ENCODE assay signal across 1 cellular context in the genomic region with DNA sequence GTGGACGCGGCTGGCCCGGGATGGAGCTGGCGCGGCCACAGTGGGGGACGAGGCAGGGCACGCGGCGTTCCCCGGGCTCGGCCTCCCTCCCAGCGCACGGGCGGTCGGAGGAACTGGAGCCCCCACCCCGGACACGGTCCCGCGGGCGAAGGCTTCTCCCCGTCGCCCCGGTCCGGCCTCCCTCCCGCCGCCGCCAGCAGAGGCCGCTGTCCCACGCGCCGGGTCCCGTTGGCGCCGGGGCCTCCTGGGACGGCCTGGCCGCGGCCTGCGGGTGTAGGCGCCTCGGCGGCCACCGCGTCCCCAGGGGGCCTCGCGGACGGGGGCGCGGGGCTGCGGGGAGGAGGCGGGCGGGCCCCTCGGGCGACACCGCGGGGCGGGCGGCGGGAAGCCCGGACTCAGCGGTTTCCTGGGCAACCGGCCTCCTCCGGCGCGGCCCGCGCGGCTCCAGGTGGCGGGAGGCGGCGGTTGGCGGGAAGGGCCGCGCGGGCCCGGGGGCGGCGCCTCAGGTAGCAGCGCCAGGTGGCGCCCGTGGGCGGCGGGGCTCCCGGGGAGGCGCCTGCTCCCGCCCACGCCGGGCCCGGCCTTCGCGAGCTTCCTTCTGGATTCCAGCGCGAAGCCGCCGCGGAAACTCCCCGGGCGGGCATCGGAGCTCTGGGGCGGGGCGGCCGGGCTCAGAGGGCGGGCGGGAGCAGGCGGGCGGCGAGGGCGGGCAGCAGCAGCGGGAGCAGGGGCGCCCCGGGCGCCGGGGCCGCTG.
TF ChIP-seq lines count a peak whose summit lies in the region.

No MANE protein-coding gene starts in this region.

TF ChIP-seq in K562, 482 proteins besides CTCF, POLR2A, EP300 and RAD21 (continued from another document and continues in another):
- TF ChIP-seq, protein P1, sequence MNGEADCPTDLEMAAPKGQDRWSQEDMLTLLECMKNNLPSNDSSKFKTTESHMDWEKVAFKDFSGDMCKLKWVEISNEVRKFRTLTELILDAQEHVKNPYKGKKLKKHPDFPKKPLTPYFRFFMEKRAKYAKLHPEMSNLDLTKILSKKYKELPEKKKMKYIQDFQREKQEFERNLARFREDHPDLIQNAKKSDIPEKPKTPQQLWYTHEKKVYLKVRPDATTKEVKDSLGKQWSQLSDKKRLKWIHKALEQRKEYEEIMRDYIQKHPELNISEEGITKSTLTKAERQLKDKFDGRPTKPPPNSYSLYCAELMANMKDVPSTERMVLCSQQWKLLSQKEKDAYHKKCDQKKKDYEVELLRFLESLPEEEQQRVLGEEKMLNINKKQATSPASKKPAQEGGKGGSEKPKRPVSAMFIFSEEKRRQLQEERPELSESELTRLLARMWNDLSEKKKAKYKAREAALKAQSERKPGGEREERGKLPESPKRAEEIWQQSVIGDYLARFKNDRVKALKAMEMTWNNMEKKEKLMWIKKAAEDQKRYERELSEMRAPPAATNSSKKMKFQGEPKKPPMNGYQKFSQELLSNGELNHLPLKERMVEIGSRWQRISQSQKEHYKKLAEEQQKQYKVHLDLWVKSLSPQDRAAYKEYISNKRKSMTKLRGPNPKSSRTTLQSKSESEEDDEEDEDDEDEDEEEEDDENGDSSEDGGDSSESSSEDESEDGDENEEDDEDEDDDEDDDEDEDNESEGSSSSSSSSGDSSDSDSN (IDR thresholded peaks at IDR 0.05; ENCODE audit: borderline replicate concordance in 1 of 2, low read depth in 2 of 2, low read length in 2 of 2): peak in 1 of 2 experiments; percentile 81; a peak in 2 of 4 replicates
- TF ChIP-seq ZBTB7A (IDR thresholded peaks at IDR 0.05; ENCODE audit: borderline replicate concordance, control insufficient read depth, low read depth, low read length) (peak; percentile 83), MTA3 (IDR thresholded peaks at IDR 0.05; ENCODE audit: borderline replicate concordance) (0 out of 2 replicates have a peak, but pooled peaks have one; percentile 35), NR2C2 (CRISPR knock-in tag; IDR thresholded peaks at IDR 0.05) (no peak), NR2C2 (tag; IDR thresholded peaks at IDR 0.05) (peak; percentile 33; the same call in 1 of the 2 replicates), ILF3 (IDR thresholded peaks at IDR 0.05; ENCODE audit: borderline replicate concordance) (no peak), TAF1 (IDR thresholded peaks at IDR 0.05; ENCODE audit: control insufficient read depth, extremely low read depth, insufficient read depth, low read length, severe bottlenecking) (peak; percentile 11), SAFB (IDR thresholded peaks at IDR 0.05; ENCODE audit: borderline replicate concordance, low read depth, low read length) (peak; percentile 85), FUS (optimal IDR thresholded peaks at IDR 0.05; ENCODE audit: low read depth, low read length) (peak; percentile 43), BHLHE40 (IDR thresholded peaks at IDR 0.05; ENCODE audit: low read length) (no peak), YY1 (IDR thresholded peaks at IDR 0.05; ENCODE audit: borderline replicate concordance in 1 of 3, control insufficient read depth in 1 of 3, extremely low read depth in 1 of 3, insufficient read depth in 3 of 3, insufficient read length in 1 of 3, insufficient replicate concordance in 2 of 3, low read depth in 1 of 3, low read length in 2 of 3) (peak in 2 of 3 experiments; percentile 29 to 58), SMARCB1 (IDR thresholded peaks at IDR 0.05; ENCODE audit: insufficient read length, low read depth) (no peak), GATA2 (CRISPR knock-in tag; IDR thresholded peaks at IDR 0.05) (no peak)
- TF ChIP-seq, protein P2, sequence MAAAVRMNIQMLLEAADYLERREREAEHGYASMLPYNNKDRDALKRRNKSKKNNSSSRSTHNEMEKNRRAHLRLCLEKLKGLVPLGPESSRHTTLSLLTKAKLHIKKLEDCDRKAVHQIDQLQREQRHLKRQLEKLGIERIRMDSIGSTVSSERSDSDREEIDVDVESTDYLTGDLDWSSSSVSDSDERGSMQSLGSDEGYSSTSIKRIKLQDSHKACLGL (CRISPR knock-in tag; IDR thresholded peaks at IDR 0.05; ENCODE audit: borderline replicate concordance, poor library complexity, severe bottlenecking): no peak
- TF ChIP-seq, protein P3, sequence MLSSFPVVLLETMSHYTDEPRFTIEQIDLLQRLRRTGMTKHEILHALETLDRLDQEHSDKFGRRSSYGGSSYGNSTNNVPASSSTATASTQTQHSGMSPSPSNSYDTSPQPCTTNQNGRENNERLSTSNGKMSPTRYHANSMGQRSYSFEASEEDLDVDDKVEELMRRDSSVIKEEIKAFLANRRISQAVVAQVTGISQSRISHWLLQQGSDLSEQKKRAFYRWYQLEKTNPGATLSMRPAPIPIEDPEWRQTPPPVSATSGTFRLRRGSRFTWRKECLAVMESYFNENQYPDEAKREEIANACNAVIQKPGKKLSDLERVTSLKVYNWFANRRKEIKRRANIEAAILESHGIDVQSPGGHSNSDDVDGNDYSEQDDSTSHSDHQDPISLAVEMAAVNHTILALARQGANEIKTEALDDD (IDR thresholded peaks at IDR 0.05): no peak
- TF ChIP-seq, protein P4, sequence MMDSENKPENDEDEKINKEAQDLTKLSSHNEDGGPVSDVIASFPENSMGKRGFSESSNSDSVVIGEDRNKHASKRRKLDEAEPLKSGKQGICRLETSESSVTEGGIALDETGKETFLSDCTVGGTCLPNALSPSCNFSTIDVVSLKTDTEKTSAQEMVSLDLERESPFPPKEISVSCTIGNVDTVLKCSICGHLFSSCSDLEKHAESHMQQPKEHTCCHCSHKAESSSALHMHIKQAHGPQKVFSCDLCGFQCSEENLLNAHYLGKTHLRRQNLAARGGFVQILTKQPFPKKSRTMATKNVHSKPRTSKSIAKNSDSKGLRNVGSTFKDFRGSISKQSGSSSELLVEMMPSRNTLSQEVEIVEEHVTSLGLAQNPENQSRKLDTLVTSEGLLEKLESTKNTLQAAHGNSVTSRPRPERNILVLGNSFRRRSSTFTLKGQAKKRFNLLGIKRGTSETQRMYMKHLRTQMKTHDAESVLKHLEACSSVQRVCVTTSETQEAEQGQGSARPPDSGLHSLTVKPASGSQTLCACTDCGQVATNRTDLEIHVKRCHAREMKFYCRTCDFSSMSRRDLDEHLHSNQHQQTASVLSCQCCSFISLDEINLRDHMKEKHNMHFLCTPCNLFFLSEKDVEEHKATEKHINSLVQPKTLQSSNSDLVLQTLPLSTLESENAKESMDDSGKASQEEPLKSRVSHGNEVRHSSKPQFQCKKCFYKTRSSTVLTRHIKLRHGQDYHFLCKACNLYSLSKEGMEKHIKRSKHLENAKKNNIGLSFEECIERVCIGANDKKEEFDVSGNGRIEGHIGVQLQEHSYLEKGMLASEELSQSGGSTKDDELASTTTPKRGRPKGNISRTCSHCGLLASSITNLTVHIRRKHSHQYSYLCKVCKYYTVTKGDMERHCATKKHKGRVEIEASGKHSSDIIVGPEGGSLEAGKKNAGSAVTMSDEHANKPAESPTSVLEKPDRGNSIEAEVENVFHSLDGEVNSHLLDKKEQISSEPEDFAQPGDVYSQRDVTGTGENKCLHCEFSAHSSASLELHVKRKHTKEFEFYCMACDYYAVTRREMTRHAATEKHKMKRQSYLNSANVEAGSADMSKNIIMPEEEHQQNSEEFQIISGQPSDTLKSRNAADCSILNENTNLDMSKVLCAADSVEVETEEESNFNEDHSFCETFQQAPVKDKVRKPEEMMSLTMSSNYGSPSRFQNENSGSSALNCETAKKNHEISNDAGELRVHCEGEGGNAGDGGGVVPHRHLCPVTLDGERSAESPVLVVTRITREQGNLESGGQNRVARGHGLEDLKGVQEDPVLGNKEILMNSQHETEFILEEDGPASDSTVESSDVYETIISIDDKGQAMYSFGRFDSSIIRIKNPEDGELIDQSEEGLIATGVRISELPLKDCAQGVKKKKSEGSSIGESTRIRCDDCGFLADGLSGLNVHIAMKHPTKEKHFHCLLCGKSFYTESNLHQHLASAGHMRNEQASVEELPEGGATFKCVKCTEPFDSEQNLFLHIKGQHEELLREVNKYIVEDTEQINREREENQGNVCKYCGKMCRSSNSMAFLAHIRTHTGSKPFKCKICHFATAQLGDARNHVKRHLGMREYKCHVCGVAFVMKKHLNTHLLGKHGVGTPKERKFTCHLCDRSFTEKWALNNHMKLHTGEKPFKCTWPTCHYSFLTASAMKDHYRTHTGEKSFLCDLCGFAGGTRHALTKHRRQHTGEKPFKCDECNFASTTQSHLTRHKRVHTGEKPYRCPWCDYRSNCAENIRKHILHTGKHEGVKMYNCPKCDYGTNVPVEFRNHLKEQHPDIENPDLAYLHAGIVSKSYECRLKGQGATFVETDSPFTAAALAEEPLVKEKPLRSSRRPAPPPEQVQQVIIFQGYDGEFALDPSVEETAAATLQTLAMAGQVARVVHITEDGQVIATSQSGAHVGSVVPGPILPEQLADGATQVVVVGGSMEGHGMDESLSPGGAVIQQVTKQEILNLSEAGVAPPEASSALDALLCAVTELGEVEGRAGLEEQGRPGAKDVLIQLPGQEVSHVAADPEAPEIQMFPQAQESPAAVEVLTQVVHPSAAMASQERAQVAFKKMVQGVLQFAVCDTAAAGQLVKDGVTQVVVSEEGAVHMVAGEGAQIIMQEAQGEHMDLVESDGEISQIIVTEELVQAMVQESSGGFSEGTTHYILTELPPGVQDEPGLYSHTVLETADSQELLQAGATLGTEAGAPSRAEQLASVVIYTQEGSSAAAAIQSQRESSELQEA (IDR thresholded peaks at IDR 0.05; ENCODE audit: low read depth): no peak
- TF ChIP-seq, protein P5, sequence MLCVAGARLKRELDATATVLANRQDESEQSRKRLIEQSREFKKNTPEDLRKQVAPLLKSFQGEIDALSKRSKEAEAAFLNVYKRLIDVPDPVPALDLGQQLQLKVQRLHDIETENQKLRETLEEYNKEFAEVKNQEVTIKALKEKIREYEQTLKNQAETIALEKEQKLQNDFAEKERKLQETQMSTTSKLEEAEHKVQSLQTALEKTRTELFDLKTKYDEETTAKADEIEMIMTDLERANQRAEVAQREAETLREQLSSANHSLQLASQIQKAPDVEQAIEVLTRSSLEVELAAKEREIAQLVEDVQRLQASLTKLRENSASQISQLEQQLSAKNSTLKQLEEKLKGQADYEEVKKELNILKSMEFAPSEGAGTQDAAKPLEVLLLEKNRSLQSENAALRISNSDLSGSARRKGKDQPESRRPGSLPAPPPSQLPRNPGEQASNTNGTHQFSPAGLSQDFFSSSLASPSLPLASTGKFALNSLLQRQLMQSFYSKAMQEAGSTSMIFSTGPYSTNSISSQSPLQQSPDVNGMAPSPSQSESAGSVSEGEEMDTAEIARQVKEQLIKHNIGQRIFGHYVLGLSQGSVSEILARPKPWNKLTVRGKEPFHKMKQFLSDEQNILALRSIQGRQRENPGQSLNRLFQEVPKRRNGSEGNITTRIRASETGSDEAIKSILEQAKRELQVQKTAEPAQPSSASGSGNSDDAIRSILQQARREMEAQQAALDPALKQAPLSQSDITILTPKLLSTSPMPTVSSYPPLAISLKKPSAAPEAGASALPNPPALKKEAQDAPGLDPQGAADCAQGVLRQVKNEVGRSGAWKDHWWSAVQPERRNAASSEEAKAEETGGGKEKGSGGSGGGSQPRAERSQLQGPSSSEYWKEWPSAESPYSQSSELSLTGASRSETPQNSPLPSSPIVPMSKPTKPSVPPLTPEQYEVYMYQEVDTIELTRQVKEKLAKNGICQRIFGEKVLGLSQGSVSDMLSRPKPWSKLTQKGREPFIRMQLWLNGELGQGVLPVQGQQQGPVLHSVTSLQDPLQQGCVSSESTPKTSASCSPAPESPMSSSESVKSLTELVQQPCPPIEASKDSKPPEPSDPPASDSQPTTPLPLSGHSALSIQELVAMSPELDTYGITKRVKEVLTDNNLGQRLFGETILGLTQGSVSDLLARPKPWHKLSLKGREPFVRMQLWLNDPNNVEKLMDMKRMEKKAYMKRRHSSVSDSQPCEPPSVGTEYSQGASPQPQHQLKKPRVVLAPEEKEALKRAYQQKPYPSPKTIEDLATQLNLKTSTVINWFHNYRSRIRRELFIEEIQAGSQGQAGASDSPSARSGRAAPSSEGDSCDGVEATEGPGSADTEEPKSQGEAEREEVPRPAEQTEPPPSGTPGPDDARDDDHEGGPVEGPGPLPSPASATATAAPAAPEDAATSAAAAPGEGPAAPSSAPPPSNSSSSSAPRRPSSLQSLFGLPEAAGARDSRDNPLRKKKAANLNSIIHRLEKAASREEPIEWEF (CRISPR knock-in tag; IDR thresholded peaks at IDR 0.05): no peak
- TF ChIP-seq, protein P6, sequence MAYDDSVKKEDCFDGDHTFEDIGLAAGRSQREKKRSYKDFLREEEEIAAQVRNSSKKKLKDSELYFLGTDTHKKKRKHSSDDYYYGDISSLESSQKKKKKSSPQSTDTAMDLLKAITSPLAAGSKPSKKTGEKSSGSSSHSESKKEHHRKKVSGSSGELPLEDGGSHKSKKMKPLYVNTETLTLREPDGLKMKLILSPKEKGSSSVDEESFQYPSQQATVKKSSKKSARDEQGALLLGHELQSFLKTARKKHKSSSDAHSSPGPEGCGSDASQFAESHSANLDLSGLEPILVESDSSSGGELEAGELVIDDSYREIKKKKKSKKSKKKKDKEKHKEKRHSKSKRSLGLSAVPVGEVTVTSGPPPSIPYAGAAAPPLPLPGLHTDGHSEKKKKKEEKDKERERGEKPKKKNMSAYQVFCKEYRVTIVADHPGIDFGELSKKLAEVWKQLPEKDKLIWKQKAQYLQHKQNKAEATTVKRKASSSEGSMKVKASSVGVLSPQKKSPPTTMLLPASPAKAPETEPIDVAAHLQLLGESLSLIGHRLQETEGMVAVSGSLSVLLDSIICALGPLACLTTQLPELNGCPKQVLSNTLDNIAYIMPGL (CRISPR knock-in tag; IDR thresholded peaks at IDR 0.05): peak; percentile 96
- TF ChIP-seq, protein P7, sequence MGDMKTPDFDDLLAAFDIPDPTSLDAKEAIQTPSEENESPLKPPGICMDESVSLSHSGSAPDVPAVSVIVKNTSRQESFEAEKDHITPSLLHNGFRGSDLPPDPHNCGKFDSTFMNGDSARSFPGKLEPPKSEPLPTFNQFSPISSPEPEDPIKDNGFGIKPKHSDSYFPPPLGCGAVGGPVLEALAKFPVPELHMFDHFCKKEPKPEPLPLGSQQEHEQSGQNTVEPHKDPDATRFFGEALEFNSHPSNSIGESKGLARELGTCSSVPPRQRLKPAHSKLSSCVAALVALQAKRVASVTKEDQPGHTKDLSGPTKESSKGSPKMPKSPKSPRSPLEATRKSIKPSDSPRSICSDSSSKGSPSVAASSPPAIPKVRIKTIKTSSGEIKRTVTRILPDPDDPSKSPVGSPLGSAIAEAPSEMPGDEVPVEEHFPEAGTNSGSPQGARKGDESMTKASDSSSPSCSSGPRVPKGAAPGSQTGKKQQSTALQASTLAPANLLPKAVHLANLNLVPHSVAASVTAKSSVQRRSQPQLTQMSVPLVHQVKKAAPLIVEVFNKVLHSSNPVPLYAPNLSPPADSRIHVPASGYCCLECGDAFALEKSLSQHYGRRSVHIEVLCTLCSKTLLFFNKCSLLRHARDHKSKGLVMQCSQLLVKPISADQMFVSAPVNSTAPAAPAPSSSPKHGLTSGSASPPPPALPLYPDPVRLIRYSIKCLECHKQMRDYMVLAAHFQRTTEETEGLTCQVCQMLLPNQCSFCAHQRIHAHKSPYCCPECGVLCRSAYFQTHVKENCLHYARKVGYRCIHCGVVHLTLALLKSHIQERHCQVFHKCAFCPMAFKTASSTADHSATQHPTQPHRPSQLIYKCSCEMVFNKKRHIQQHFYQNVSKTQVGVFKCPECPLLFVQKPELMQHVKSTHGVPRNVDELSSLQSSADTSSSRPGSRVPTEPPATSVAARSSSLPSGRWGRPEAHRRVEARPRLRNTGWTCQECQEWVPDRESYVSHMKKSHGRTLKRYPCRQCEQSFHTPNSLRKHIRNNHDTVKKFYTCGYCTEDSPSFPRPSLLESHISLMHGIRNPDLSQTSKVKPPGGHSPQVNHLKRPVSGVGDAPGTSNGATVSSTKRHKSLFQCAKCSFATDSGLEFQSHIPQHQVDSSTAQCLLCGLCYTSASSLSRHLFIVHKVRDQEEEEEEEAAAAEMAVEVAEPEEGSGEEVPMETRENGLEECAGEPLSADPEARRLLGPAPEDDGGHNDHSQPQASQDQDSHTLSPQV (IDR thresholded peaks at IDR 0.05): peak; percentile 77; the same call in 1 of the 2 replicates
